ENCODE assay signal across 17 cellular contexts in genomic region chr10:7596356-7596755, GRCh38.
"Had no signal": no experiment of that assay in that cellular context is flagged by ENCODE, and none has a peak within 500 bp of the region (broad histone marks: within the 10 kb centered on the region; RNA-seq: fewer than 3 reads in every experiment).

No MANE protein-coding gene starts in this region.

- H3K9me3 ChIP-seq: colonic mucosa, esophagus squamous epithelium, heart left ventricle, lower lobe of right lung, psoas muscle, right atrium auricular region, tibial artery had no signal

- H3K36me3 ChIP-seq: colonic mucosa, esophagus squamous epithelium, heart left ventricle, lower lobe of right lung, right atrium auricular region had no signal

- H3K27me3 ChIP-seq: colonic mucosa, esophagus squamous epithelium, heart left ventricle, right atrium auricular region, tibial artery had no signal

- H3K27ac ChIP-seq: colonic mucosa, esophagus squamous epithelium, lower lobe of right lung, psoas muscle, right atrium auricular region, tibial artery had no signal

- DNase-seq: colonic mucosa; dermis blood vessel endothelial cell; esophagus squamous epithelium; foreskin fibroblast; heart left ventricle; lower lobe of right lung; mesenchymal stem cell; midbrain; naive B cell; nephron progenitor cell; psoas muscle; stimulated activated CD4-positive, alpha-beta T cell treated with anti-CD3 and anti-CD28 coated beads, Interleukin-4, amount 100 ng/mL, for 1 hour; stimulated activated CD8-positive, alpha-beta memory T cell treated with anti-CD3 and anti-CD28 coated beads, Interleukin-4, amount 100 ng/mL, for 48 hours; stimulated activated naive CD8-positive, alpha-beta T cell treated with anti-CD3 and anti-CD28 coated beads, Interleukin-15, Interleukin-2, amounts not matched to agents 100 U/mL and 50 U/mL, for 24 hours; tibial artery had no signal

- H3K4me1 ChIP-seq: colonic mucosa, lower lobe of right lung, psoas muscle had no signal

- H3K4me3 ChIP-seq: colonic mucosa, esophagus squamous epithelium, heart left ventricle, lower lobe of right lung, psoas muscle, right atrium auricular region, smooth muscle cell, tibial artery had no signal
